Comparison of ENCODE assay signal across 21 cellular contexts in the genomic region with DNA sequence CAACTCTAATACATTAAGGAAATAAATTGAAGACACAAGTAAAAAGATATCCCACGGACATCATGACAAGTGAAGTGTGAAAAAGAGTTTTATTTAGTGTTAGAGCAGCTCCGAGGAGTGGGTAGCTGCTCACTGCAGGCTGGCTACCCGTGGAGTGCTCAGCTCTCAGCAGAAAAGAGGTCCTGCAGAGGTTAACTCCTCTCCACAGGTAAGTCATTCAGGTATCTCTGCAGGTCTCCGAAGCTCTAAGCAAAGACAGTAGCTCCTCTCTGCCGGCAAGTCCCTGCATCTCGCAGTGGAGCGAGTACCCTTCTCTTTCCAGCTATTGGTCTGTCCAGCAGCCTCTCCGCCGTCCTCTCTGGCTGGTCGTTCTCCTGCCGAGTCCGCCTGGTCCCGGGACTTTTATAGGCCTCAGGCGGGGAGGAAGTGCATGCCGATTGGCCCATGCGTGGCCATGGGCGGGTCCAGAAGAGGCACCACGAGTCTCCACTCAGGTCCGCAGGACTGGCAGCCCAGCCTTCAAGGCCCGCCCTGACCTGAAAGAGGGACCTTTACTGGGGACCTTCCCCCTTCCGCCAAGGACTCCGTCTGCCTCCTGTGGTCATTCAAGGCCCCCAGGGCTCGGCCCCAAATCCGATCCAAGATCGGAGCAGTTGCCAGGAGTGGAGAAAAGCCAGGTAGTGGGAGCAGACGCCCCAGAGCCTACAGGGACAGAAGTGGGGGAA. TPM values are rescaled to one million over a fixed set of nuclear protein-coding genes. Genes with fewer than 3 reads are reported as not detected.
DNase-seq lines count a peak whose midpoint lies in the region; ATAC-seq and TF ChIP-seq lines count a peak whose summit lies in the region.
"Had no signal": no experiment of that assay in that cellular context is flagged by ENCODE, and none has a peak within 500 bp of the region (broad histone marks: within the 10 kb centered on the region; RNA-seq: fewer than 3 reads in every experiment).

No MANE protein-coding gene starts in this region.

- no peak for TF ChIP-seq CTCF in mucosa of descending colon (IDR thresholded peaks at IDR 0.05)
- no peak for TF ChIP-seq CTCF in chondrocyte (IDR thresholded peaks at IDR 0.05)
- no peak for TF ChIP-seq CTCF in left lung (IDR thresholded peaks at IDR 0.05)
- TF ChIP-seq CTCF in suprapubic skin (IDR thresholded peaks at IDR 0.05) = no peak

- no peak overlapping the region for H3K4me3 Mint-ChIP-seq in chondrocyte (ENCODE audit: unreplicated experiment)
- H3K4me3 Mint-ChIP-seq: effector memory CD8-positive, alpha-beta T cell had no signal

- no peaks in the 10 kb centered on the region for H3K9me3 Mint-ChIP-seq in chondrocyte (ENCODE audit: low read depth)
- H3K9me3 Mint-ChIP-seq: effector memory CD8-positive, alpha-beta T cell had no signal

- H3K27me3 ChIP-seq in left lung (peaks cover 4 to 61% of the 10 kb centered on the region in 2 donors), suprapubic skin (peaks cover 60% of the 10 kb centered on the region)
- H3K27me3 ChIP-seq: Peyer's patch had no signal

- peaks cover 61% of the 10 kb centered on the region for H3K27me3 Mint-ChIP-seq in chondrocyte (ENCODE audit: low read depth)

- WGBS in suprapubic skin = 59% methylated on average over 8 of the region's 26 CpGs

- peak overlapping the region; percentile 29; the same call in 1 of the 2 replicates for H3K9ac ChIP-seq in ES-I3 (ENCODE audit: low read depth, low read length)

- H3K36me3 ChIP-seq in ES-I3 (ENCODE audit: insufficient read depth, low read length) = no peaks in the 10 kb centered on the region
- H3K36me3 ChIP-seq in mucosa of descending colon (ENCODE audit: low read depth) = no peaks in the 10 kb centered on the region
- no peaks in the 10 kb centered on the region for H3K36me3 ChIP-seq in left lung
- H3K36me3 ChIP-seq in suprapubic skin = no peaks in the 10 kb centered on the region
- H3K36me3 ChIP-seq: BE2C, left ventricle myocardium inferior, Peyer's patch, prostate gland had no signal

- H3K4me1 Mint-ChIP-seq in chondrocyte (ENCODE audit: low read depth) = no peaks in the 10 kb centered on the region

- H3K4me1 ChIP-seq in ES-I3 (ENCODE audit: insufficient read depth, low read length) (no peaks in the 10 kb centered on the region), mucosa of descending colon (ENCODE audit: low read depth) (no peaks in the 10 kb centered on the region), left lung (no peaks in the 10 kb centered on the region), suprapubic skin (no peaks in the 10 kb centered on the region)
- H3K4me1 ChIP-seq: BE2C, left ventricle myocardium inferior, Peyer's patch, prostate gland had no signal

- no peak overlapping the region for H3K4me3 ChIP-seq in mucosa of descending colon
- no peak overlapping the region for H3K4me3 ChIP-seq in left lung
- no peak overlapping the region for H3K4me3 ChIP-seq in suprapubic skin
- H3K4me3 ChIP-seq: left ventricle myocardium inferior, Peyer's patch, prostate gland had no signal

- peak; percentile 35 for ATAC-seq in esophagus mucosa
- ATAC-seq in mucosa of descending colon = peak; percentile 60
- ATAC-seq in left lung = no peak
- ATAC-seq: activated CD4-positive, CD25-positive, alpha-beta regulatory T cell treated with anti-CD3 and anti-CD28 coated beads, Interleukin-2, amount 50 U/mL, for 24 hours; effector memory CD8-positive, alpha-beta T cell had no signal

- H3K36me3 Mint-ChIP-seq in chondrocyte (ENCODE audit: low read depth) = no peaks in the 10 kb centered on the region
- H3K36me3 Mint-ChIP-seq: IgD-negative memory B cell had no signal

- no peak for TF ChIP-seq POLR2A in suprapubic skin (IDR thresholded peaks at IDR 0.05)

- no peak overlapping the region for H3K27ac Mint-ChIP-seq in chondrocyte (ENCODE audit: unreplicated experiment)
- H3K27ac Mint-ChIP-seq: effector memory CD8-positive, alpha-beta T cell had no signal

- TF ChIP-seq EP300 in suprapubic skin (IDR thresholded peaks at IDR 0.05) = no peak

- no peak overlapping the region for H3K27ac ChIP-seq in left lung
- no peak overlapping the region for H3K27ac ChIP-seq in suprapubic skin
- H3K27ac ChIP-seq: left ventricle myocardium inferior, Peyer's patch, prostate gland had no signal

- DNase-seq in HT1080 (ENCODE audit: low read depth) = peak; percentile 41
- DNase-seq in mucosa of descending colon = no peak
- DNase-seq in chondrocyte (ENCODE audit: low spot score) = no peak
- DNase-seq in left lung = no peak
- no peak for DNase-seq in suprapubic skin (ENCODE audit: low spot score in 2 of 2)
- DNase-seq in globus pallidus (ENCODE audit: low spot score) = no peak
- DNase-seq: activated T-cell treated with anti-CD3 and anti-CD28 coated beads, Interleukin-2, amount 50 U/mL, for 1 hour; BE2C; DMS153; effector memory CD8-positive, alpha-beta T cell; left ventricle myocardium inferior; NCI-H1417; NCI-H345; Peyer's patch; T-helper 1 cell had no signal

- intact Hi-C loops in mucosa of descending colon (cut with DNase I, micrococcal nuclease) = no loop called here
- intact Hi-C loops in left lung (cut with DNase I) = no loop called here

- H3K9me3 ChIP-seq in ES-I3 (ENCODE audit: control insufficient read depth, insufficient read depth, low read length) (0 out of 2 replicates have a peak, but pooled peaks cover 3% of the 10 kb centered on the region), mucosa of descending colon (no peaks in the 10 kb centered on the region), left lung (peaks cover 0 to 2% of the 10 kb centered on the region in 2 donors), suprapubic skin (no peaks in the 10 kb centered on the region)
- H3K9me3 ChIP-seq: BE2C, Peyer's patch, prostate gland had no signal

RNA-seq across cellular contexts. Expression of a gene that starts 29.9 kb away (rescaled TPM):
- total RNA-seq in HT1080 (2014; rRNA removed; shearing (Covaris generic)) = 0.18 and 1.3 TPM in 2 replicates
- polyA plus RNA-seq in HT1080 (2015; cell fraction: cytosol; rRNA removed) = not detected in 2 replicates
- polyA plus RNA-seq in HT1080 (2015; cell fraction: nucleus; rRNA removed) = 0.98 and 1.8 TPM in 2 replicates
- total RNA-seq in esophagus mucosa (2.5 TPM), mucosa of descending colon (10 to 100 TPM in 1 of 3 donors, 1 to 10 TPM in 2; 1.2 to 12.7 (median 3.2) TPM), chondrocyte (not detected in 3 replicates), left lung (10 to 100 TPM; 15.9 to 56.1 TPM), suprapubic skin (10 to 100 TPM; 13.4 to 98.3 (median 27.7) TPM)
- total RNA-seq: myocyte had no signal
